ENCODE assay signal across 9 cellular contexts in the genomic region with DNA sequence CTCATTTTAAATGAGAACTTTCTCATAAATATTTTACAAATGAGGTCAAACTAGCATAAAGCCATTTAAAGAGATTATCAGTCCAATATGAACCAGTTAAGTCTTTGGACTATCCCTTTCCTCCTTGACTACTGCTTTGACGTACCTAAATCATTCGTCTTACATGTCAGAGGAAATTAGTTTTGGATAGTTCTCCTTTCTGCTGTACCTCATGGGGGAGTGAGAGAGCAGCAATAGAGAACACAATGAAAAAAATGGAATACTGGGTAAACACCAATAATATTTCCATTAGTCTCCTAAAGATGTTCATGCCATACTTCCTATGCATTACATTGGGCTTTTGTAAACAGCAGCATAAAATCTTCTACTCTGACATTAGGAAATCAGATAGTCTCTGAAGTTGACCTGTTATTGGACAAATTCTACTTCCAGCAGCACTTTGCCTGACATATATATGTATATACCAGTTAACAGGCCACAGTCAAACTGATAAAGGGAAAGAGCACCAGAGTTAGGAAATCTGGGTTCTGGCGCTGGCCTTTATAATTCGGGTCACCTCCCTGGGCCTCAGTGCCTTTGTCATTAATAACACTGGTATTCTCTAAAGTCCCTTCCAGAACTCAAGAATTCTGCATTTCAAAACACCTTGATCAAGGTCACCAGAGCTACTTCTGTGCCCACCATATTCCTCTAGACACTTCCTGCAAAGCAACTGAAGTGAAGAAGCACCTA. TPM values are rescaled to one million over a fixed set of nuclear protein-coding genes. Genes with fewer than 3 reads are reported as not detected.
DNase-seq lines count a peak whose midpoint lies in the region; ATAC-seq and TF ChIP-seq lines count a peak whose summit lies in the region.
"Had no signal": no experiment of that assay in that cellular context is flagged by ENCODE, and none has a peak within 500 bp of the region (broad histone marks: within the 10 kb centered on the region; RNA-seq: fewer than 3 reads in every experiment).

No MANE protein-coding gene starts in this region.

- DNase-seq in DMS 273 (lab: John Stamatoyannopoulos, UW; ENCODE audit: unreplicated experiment) (peak; percentile 23), DMS 273 treated with DMSO at 0.1 percent for 48 hours (lab: John Stamatoyannopoulos, UW) (no peak), PC-3 (peak; percentile 45), fibroblast of the aortic adventitia (ENCODE audit: low read depth) (peak; percentile 61), iPS-NIHi11 (ENCODE audit: low spot score) (no peak), T-helper 2 cell (no peak)
- DNase-seq in stimulated activated naive B cell treated with anti-CD40 and anti-IgM and Interleukin-4, amounts not matched to agents 10 μg/mL and 1 μg/mL and 100 μg/mL, for 72 hours = no peak
- DNase-seq: midbrain had no signal

- CTCF ChIA-PET in PC-3 (lab: Charles Lee) = interaction anchor here (1.0 kb wide), 1 partner anchor 155 kb away, joined by 4 read pairs; no protein-coding TSS in a partner anchor

- no peaks in the 10 kb centered on the region for H3F3A ChIP-seq in PC-3 (ENCODE audit: low read length, unreplicated experiment)

- no peaks in the 10 kb centered on the region for H3K27me3 Mint-ChIP-seq in stimulated activated naive B cell treated with anti-CD40 and anti-IgM and Interleukin-4, amounts not matched to agents 10 μg/mL and 1 μg/mL and 100 μg/mL, for 72 hours

- no peak overlapping the region for H3K27ac ChIP-seq in PC-3 (ENCODE audit: low read length)

- no peaks in the 10 kb centered on the region for H3K79me2 ChIP-seq in PC-3 (ENCODE audit: low read length)

- intact Hi-C loops in PC-3 (cut with micrococcal nuclease) = loop anchor here (1.0 kb wide), 2 partner anchors 151 to 156 kb away; no protein-coding TSS in a partner anchor

- H2AFZ ChIP-seq in PC-3 (ENCODE audit: low read length) = no peak overlapping the region

- H3K4me1 Mint-ChIP-seq in stimulated activated naive B cell treated with anti-CD40 and anti-IgM and Interleukin-4, amounts not matched to agents 10 μg/mL and 1 μg/mL and 100 μg/mL, for 72 hours = peaks cover 10 to 21% of the 10 kb centered on the region in 2 donors

- H3K27ac Mint-ChIP-seq in stimulated activated naive B cell treated with anti-CD40 and anti-IgM and Interleukin-4, amounts not matched to agents 10 μg/mL and 1 μg/mL and 100 μg/mL, for 72 hours = peak overlapping the region; percentile 37

- no peaks in the 10 kb centered on the region for H3K9me3 ChIP-seq in PC-3 (ENCODE audit: low read length)

- ATAC-seq in PC-3 = peak; percentile 70
- ATAC-seq in stimulated activated naive B cell treated with anti-CD40 and anti-IgM and Interleukin-4, amounts not matched to agents 10 μg/mL and 1 μg/mL and 100 μg/mL, for 72 hours (replicated peaks) = peak; percentile 36
- no peak for ATAC-seq in GM18505 (IDR thresholded peaks at IDR 0.05; ENCODE audit: unreplicated experiment)

- peaks cover 58 to 78% of the 10 kb centered on the region in 2 donors for H3K36me3 Mint-ChIP-seq in stimulated activated naive B cell treated with anti-CD40 and anti-IgM and Interleukin-4, amounts not matched to agents 10 μg/mL and 1 μg/mL and 100 μg/mL, for 72 hours

- H3K4me3 ChIP-seq in PC-3 (ENCODE audit: low read length) (no peak overlapping the region), fibroblast of the aortic adventitia (ENCODE audit: low read depth, low read length) (no peak overlapping the region)

- H3K36me3 ChIP-seq in PC-3 (ENCODE audit: low read depth, low read length) = peaks cover 12% of the 10 kb centered on the region; the same call in 1 of the 2 replicates

- no peaks in the 10 kb centered on the region for H3K9me3 Mint-ChIP-seq in stimulated activated naive B cell treated with anti-CD40 and anti-IgM and Interleukin-4, amounts not matched to agents 10 μg/mL and 1 μg/mL and 100 μg/mL, for 72 hours

- no peak overlapping the region for H3K4me2 ChIP-seq in PC-3 (ENCODE audit: low read length)

- H3K27me3 ChIP-seq in PC-3 (ENCODE audit: low read length) = no peaks in the 10 kb centered on the region

- BruUV-seq in PC-3 (replicated peaks; lab: Mats Ljungman, UMichigan) = no TSS peak

- H3K4me3 Mint-ChIP-seq in stimulated activated naive B cell treated with anti-CD40 and anti-IgM and Interleukin-4, amounts not matched to agents 10 μg/mL and 1 μg/mL and 100 μg/mL, for 72 hours = no peak overlapping the region

- POLR2A ChIA-PET in PC-3 (lab: Charles Lee; ENCODE audit: unreplicated experiment) = interaction anchor here (0.6 kb wide), 1 partner anchor 70 kb away, joined by 3 read pairs; no protein-coding TSS in a partner anchor

- TF ChIP-seq POLR2A in GM18505 (IDR thresholded peaks at IDR 0.05; ENCODE audit: borderline replicate concordance, extremely low read depth, insufficient read depth, insufficient read length) = no peak

- TF ChIP-seq CTCF in PC-3 (conservative IDR thresholded peaks at IDR 0.05; ENCODE audit: low read depth, low read length) = peak; percentile 73
- peak; percentile 65 for TF ChIP-seq CTCF in fibroblast of the aortic adventitia (IDR thresholded peaks at IDR 0.05; ENCODE audit: insufficient read depth, low read length)

- H4K20me1 ChIP-seq in PC-3 (ENCODE audit: low read length) = no peaks in the 10 kb centered on the region

- no peak overlapping the region for H3K9ac ChIP-seq in PC-3 (ENCODE audit: low read length)

- no peaks in the 10 kb centered on the region for H3K9me2 ChIP-seq in PC-3 (replicated peaks; ENCODE audit: low read length)

- no peaks in the 10 kb centered on the region for H3K4me1 ChIP-seq in PC-3 (ENCODE audit: insufficient read depth, low read length)

RNA-seq across cellular contexts. Expression of a gene that starts 26.8 kb away (rescaled TPM):
- total RNA-seq in PC-3 (2014; rRNA removed) (107 and 142 TPM in 2 replicates), fibroblast of the aortic adventitia (ENCODE audit: low replicate concordance) (65.6 and 134 TPM in 2 replicates)

RNA-seq across cellular contexts. Expression of a gene that starts 34.3 kb away (rescaled TPM):
- total RNA-seq in PC-3 (2014; rRNA removed) = not detected in 2 replicates
- total RNA-seq in fibroblast of the aortic adventitia (ENCODE audit: low replicate concordance) = not detected in 2 replicates

RNA-seq across cellular contexts. Expression of a gene that starts 54.2 kb away (rescaled TPM):
- 4.7 and 5.6 TPM in 2 replicates for total RNA-seq in PC-3 (2014; rRNA removed)
- 3.8 and 4.1 TPM in 2 replicates for total RNA-seq in fibroblast of the aortic adventitia (ENCODE audit: low replicate concordance)

RNA-seq across cellular contexts. Expression of a gene that starts 56.3 kb away (rescaled TPM):
- total RNA-seq in PC-3 (2014; rRNA removed) (10.5 and 11.6 TPM in 2 replicates), fibroblast of the aortic adventitia (ENCODE audit: low replicate concordance) (6.1 and 23.0 TPM in 2 replicates)

Comparison
In these comparisons a context has a peak if more than half of its experiments do, and no peak if none do; other contexts are left out.
1. DNase-seq: peak in DMS 273 (single experiment), PC-3 (single experiment) and fibroblast of the aortic adventitia (single experiment); none in DMS 273 treated with DMSO at 0.1 percent for 48 hours (single experiment), stimulated activated naive B cell treated with anti-CD40 and anti-IgM and Interleukin-4, amounts not matched to agents 10 μg/mL and 1 μg/mL and 100 μg/mL, for 72 hours (single experiment), iPS-NIHi11 (single experiment) and T-helper 2 cell (0 of 5).